18 cellular contexts compared by ENCODE assay signal in genomic region chr18:6775237-6775636, GRCh38. TPM values are rescaled to one million over a fixed set of nuclear protein-coding genes. Genes with fewer than 3 reads are reported as not detected.
A peak's percentile ranks its signal among the peaks of the same experiment; 100 is the strongest.
DNase-seq lines count a peak whose midpoint lies in the region; ATAC-seq, FAIRE-seq and TF ChIP-seq lines count a peak whose summit lies in the region.
"Had no signal": no experiment of that assay in that cellular context is flagged by ENCODE, and none has a peak within 500 bp of the region (broad histone marks: within the 10 kb centered on the region; RNA-seq: fewer than 3 reads in every experiment).

No MANE protein-coding gene starts in this region.

- intact Hi-C loops in sciatic nerve (cut with DNase I): no loop called here

- peaks cover 1% of the 10 kb centered on the region for H3K79me1 ChIP-seq in mesenchymal stem cell (replicated peaks; ENCODE audit: low read length, poor library complexity, severe bottlenecking)

- H3K36me3 ChIP-seq in GM23338 (ENCODE audit: insufficient read depth): no peaks in the 10 kb centered on the region
- no peaks in the 10 kb centered on the region for H3K36me3 ChIP-seq in mesenchymal stem cell (ENCODE audit: control insufficient read depth in 1 of 2, insufficient read depth in 2 of 2, low read depth in 1 of 2, low read length in 2 of 2)
- H3K36me3 ChIP-seq: SJSA1 had no signal

- H3K27me3 ChIP-seq in GM23338 (ENCODE audit: insufficient read depth): no peaks in the 10 kb centered on the region
- no peaks in the 10 kb centered on the region for H3K27me3 ChIP-seq in mesenchymal stem cell (ENCODE audit: control insufficient read depth in 1 of 2, insufficient read depth in 1 of 2, low read length in 2 of 2)
- H3K27me3 ChIP-seq: SJSA1 had no signal

- H3K4me1 Mint-ChIP-seq in GM23338 (peaks cover 24% of the 10 kb centered on the region), progenitor cell of endocrine pancreas (ENCODE audit: low read depth) (peaks cover 43% of the 10 kb centered on the region)
- H3K4me1 Mint-ChIP-seq: CD4-positive, CD25-positive, alpha-beta regulatory T cell had no signal

- no peak overlapping the region for H3K27ac ChIP-seq in GM23338 (ENCODE audit: low read depth)
- peak overlapping the region; percentile 94 for H3K27ac ChIP-seq in VCaP
- no peak overlapping the region for H3K27ac ChIP-seq in mesenchymal stem cell (ENCODE audit: low read length, poor library complexity, severe bottlenecking)
- H3K27ac ChIP-seq: RWPE1, SJSA1 had no signal

- H3K27ac Mint-ChIP-seq in GM23338 (0 out of 2 replicates have a peak overlapping the region, but pooled peaks have one; percentile 1), progenitor cell of endocrine pancreas (no peak overlapping the region)
- H3K27ac Mint-ChIP-seq: CD4-positive, CD25-positive, alpha-beta regulatory T cell had no signal

- H3K9me2 ChIP-seq in GM23338 (ENCODE audit: insufficient read depth): no peaks in the 10 kb centered on the region

- no peak overlapping the region for H2BK120ac ChIP-seq in mesenchymal stem cell (ENCODE audit: low read depth, low read length)

- DNase-seq in GM23338 (ENCODE audit: low spot score) (no peak), mesenchymal stem cell (no peak), progenitor cell of endocrine pancreas (ENCODE audit: low spot score, unreplicated experiment) (no peak), HTR-8/SVneo (ENCODE audit: insufficient read length, low spot score) (no peak), sciatic nerve (ENCODE audit: low spot score) (no peak)
- DNase-seq in activated naive CD4-positive, alpha-beta T cell treated with Interleukin-2 at 50 U/mL for 16 hours: no peak
- DNase-seq: AML-193; CD4-positive, CD25-positive, alpha-beta regulatory T cell; NCI-H1436; NCI-H2029; NCI-H2171 treated with DMSO at 0.1 percent for 48 hours; NCI-H748 treated with DMSO at 0.1 percent for 48 hours; PC-3 had no signal

- no peak overlapping the region for H3K4me3 ChIP-seq in GM23338
- no peak overlapping the region for H3K4me3 ChIP-seq in mesenchymal stem cell (ENCODE audit: insufficient read depth in 1 of 2, low read depth in 1 of 2, low read length in 2 of 2)
- H3K4me3 ChIP-seq: SJSA1 had no signal

- WGBS in mesenchymal stem cell: 84% methylated on average over 4 of the region's 7 CpGs

- TF ChIP-seq CTCF in GM23338 (conservative IDR thresholded peaks at IDR 0.05; ENCODE audit: low read depth in 2 of 2) (no peak), VCaP (conservative IDR thresholded peaks at IDR 0.05) (no peak), progenitor cell of endocrine pancreas (IDR thresholded peaks at IDR 0.05; ENCODE audit: unreplicated experiment) (no peak)

- H3K18ac ChIP-seq in mesenchymal stem cell (ENCODE audit: low read depth in 1 of 2, low read length in 2 of 2): no peak overlapping the region

- H3K9me3 Mint-ChIP-seq in GM23338 (no peaks in the 10 kb centered on the region), progenitor cell of endocrine pancreas (ENCODE audit: low read depth) (no peaks in the 10 kb centered on the region)

- no peak overlapping the region for H2AK5ac ChIP-seq in mesenchymal stem cell (ENCODE audit: low read length, severe bottlenecking)

- no peak for FAIRE-seq in HTR-8/SVneo (lab: Jason Lieb, UNC)
- FAIRE-seq: H1 had no signal

- no peak overlapping the region for H2BK5ac ChIP-seq in mesenchymal stem cell (ENCODE audit: low read depth, low read length, poor library complexity, severe bottlenecking)

- H3K36me3 Mint-ChIP-seq in GM23338 (ENCODE audit: low read depth): no peaks in the 10 kb centered on the region
- peaks cover 10% of the 10 kb centered on the region for H3K36me3 Mint-ChIP-seq in progenitor cell of endocrine pancreas (ENCODE audit: insufficient read depth)
- H3K36me3 Mint-ChIP-seq: CD4-positive, CD25-positive, alpha-beta regulatory T cell had no signal

- H3K4ac ChIP-seq in mesenchymal stem cell (ENCODE audit: low read depth in 1 of 2, low read length in 2 of 2): no peak overlapping the region

- H3K79me2 ChIP-seq in GM23338 (replicated peaks; ENCODE audit: insufficient read depth): no peaks in the 10 kb centered on the region

- peak overlapping the region; percentile 81 for H3K9ac ChIP-seq in mesenchymal stem cell (ENCODE audit: low read length)

- no peak overlapping the region for H4K91ac ChIP-seq in mesenchymal stem cell (ENCODE audit: low read length)

- H3K4me3 Mint-ChIP-seq in GM23338 (no peak overlapping the region), progenitor cell of endocrine pancreas (ENCODE audit: low read depth) (peak overlapping the region; percentile 45)

- H2AFZ ChIP-seq in GM23338 (no peak overlapping the region), mesenchymal stem cell (ENCODE audit: low read depth, low read length) (no peak overlapping the region)

- no peaks in the 10 kb centered on the region for H4K20me1 ChIP-seq in GM23338 (replicated peaks; ENCODE audit: insufficient read depth)

- H3K23ac ChIP-seq in mesenchymal stem cell (ENCODE audit: low read length in 2 of 2): no peak overlapping the region

- H3F3A ChIP-seq in GM23338 (replicated peaks; ENCODE audit: low read depth): no peaks in the 10 kb centered on the region

- H2BK15ac ChIP-seq in mesenchymal stem cell (ENCODE audit: low read depth, poor library complexity, severe bottlenecking): no peak overlapping the region

- ATAC-seq in GM23338 (no peak), sciatic nerve (no peak), HG03175 (IDR thresholded peaks at IDR 0.05; ENCODE audit: unreplicated experiment) (no peak)

- H2BK12ac ChIP-seq in mesenchymal stem cell (ENCODE audit: low read length in 2 of 2): no peak overlapping the region

- H3K4me2 ChIP-seq in GM23338: no peak overlapping the region
- H3K4me2 ChIP-seq in mesenchymal stem cell (ENCODE audit: low read length, poor library complexity, severe bottlenecking): no peak overlapping the region

- no peak overlapping the region for H4K8ac ChIP-seq in mesenchymal stem cell (ENCODE audit: low read length)

- no peak overlapping the region for H3K14ac ChIP-seq in mesenchymal stem cell (ENCODE audit: low read length in 2 of 2)

- H3K4me1 ChIP-seq in GM23338 (ENCODE audit: insufficient read depth) (peaks cover 14% of the 10 kb centered on the region; the same call in 1 of the 2 replicates), mesenchymal stem cell (ENCODE audit: control insufficient read depth, insufficient read depth, low read depth, low read length) (peaks cover 8% of the 10 kb centered on the region)

- H3K27me3 Mint-ChIP-seq in GM23338 (ENCODE audit: insufficient read depth, low read depth, poor library complexity) (no peaks in the 10 kb centered on the region), progenitor cell of endocrine pancreas (no peaks in the 10 kb centered on the region)
- H3K27me3 Mint-ChIP-seq: CD4-positive, CD25-positive, alpha-beta regulatory T cell had no signal

- H3K9me3 ChIP-seq in mesenchymal stem cell (ENCODE audit: control insufficient read depth, low read length): no peaks in the 10 kb centered on the region
- H3K9me3 ChIP-seq: SJSA1 had no signal

TF ChIP-seq in GM23338, 12 proteins besides CTCF, POLR2A, EP300 and RAD21:
- no peak for TF ChIP-seq NANOG (IDR thresholded peaks at IDR 0.05; ENCODE audit: borderline replicate concordance)
- TF ChIP-seq, protein P1, sequence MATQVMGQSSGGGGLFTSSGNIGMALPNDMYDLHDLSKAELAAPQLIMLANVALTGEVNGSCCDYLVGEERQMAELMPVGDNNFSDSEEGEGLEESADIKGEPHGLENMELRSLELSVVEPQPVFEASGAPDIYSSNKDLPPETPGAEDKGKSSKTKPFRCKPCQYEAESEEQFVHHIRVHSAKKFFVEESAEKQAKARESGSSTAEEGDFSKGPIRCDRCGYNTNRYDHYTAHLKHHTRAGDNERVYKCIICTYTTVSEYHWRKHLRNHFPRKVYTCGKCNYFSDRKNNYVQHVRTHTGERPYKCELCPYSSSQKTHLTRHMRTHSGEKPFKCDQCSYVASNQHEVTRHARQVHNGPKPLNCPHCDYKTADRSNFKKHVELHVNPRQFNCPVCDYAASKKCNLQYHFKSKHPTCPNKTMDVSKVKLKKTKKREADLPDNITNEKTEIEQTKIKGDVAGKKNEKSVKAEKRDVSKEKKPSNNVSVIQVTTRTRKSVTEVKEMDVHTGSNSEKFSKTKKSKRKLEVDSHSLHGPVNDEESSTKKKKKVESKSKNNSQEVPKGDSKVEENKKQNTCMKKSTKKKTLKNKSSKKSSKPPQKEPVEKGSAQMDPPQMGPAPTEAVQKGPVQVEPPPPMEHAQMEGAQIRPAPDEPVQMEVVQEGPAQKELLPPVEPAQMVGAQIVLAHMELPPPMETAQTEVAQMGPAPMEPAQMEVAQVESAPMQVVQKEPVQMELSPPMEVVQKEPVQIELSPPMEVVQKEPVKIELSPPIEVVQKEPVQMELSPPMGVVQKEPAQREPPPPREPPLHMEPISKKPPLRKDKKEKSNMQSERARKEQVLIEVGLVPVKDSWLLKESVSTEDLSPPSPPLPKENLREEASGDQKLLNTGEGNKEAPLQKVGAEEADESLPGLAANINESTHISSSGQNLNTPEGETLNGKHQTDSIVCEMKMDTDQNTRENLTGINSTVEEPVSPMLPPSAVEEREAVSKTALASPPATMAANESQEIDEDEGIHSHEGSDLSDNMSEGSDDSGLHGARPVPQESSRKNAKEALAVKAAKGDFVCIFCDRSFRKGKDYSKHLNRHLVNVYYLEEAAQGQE (IDR thresholded peaks at IDR 0.05; ENCODE audit: unreplicated experiment): no peak
- TF ChIP-seq, protein P2, sequence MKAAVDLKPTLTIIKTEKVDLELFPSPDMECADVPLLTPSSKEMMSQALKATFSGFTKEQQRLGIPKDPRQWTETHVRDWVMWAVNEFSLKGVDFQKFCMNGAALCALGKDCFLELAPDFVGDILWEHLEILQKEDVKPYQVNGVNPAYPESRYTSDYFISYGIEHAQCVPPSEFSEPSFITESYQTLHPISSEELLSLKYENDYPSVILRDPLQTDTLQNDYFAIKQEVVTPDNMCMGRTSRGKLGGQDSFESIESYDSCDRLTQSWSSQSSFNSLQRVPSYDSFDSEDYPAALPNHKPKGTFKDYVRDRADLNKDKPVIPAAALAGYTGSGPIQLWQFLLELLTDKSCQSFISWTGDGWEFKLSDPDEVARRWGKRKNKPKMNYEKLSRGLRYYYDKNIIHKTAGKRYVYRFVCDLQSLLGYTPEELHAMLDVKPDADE (IDR thresholded peaks at IDR 0.05): no peak

RNA-seq across cellular contexts. Expression of gene ARHGAP28, which starts 45.7 kb away (rescaled TPM):
- 9.6 and 12.2 TPM in 2 replicates for total RNA-seq in GM23338 (2014; rRNA removed; shearing (Covaris generic))
- 2.8 and 2.9 TPM in 2 replicates for polyA plus RNA-seq in GM23338 (2016; fragmentation: Nextera tagmentation; extraction: Ambion mirVana)
- polyA plus RNA-seq in mesenchymal stem cell (2013, experiment 1 of 2): 8.3 TPM
- polyA plus RNA-seq in mesenchymal stem cell (2013, experiment 2 of 2): 8.3 TPM
- total RNA-seq in progenitor cell of endocrine pancreas: 109 and 117 TPM in 2 replicates
- total RNA-seq in sciatic nerve: 9.7 TPM
- total RNA-seq: CD4-positive, CD25-positive, alpha-beta regulatory T cell had no signal
- polyA plus RNA-seq: CD4-positive, CD25-positive, alpha-beta regulatory T cell had no signal
